In the genomic region with DNA sequence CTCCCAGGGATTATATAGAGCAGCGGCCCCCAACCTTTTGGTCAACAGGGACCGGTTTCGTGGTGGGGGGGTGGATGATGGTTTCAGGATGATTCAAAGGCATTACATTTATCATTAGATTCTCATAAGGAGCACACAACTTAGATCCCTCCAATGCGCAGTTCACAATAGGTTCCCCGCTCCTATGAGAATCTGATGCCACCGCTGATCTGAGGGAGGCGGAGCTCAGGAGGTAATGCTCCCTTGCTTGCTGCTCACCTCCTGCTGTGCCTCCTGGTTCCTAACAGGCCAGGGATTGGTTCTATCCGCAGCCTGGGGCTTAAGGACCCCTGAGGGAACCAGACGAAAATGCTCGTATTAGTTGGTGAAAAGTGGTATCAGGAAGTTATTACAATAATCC, we compare ENCODE assay signal across 8 cellular contexts. TPM values are rescaled to one million over a fixed set of nuclear protein-coding genes. Genes with fewer than 3 reads are reported as not detected.
A peak's percentile ranks its signal among the peaks of the same experiment; 100 is the strongest.
DNase-seq lines count a peak whose midpoint lies in the region; ATAC-seq and TF ChIP-seq lines count a peak whose summit lies in the region.

No MANE protein-coding gene starts in this region.

- no peak for ATAC-seq in HG02884 (IDR thresholded peaks at IDR 0.05; ENCODE audit: unreplicated experiment)

- H3K79me2 ChIP-seq in mammary epithelial cell (ENCODE audit: insufficient read depth, low read length): peaks cover 84% of the 10 kb centered on the region

- H3K9ac ChIP-seq in SK-N-MC (ENCODE audit: insufficient read length): peak overlapping the region; percentile 88
- peak overlapping the region; percentile 98 for H3K9ac ChIP-seq in mammary epithelial cell (ENCODE audit: insufficient read depth, low read length)
- H3K9ac ChIP-seq in liver (ENCODE audit: low read depth in 1 of 2, low read length in 2 of 2): peak overlapping the region; percentile 68 to 93

- dilution Hi-C loops in mammary epithelial cell (cut with HindIII; ENCODE audit: low sequenced_read_pairs): no loop called here

- H4K20me1 ChIP-seq in mammary epithelial cell (ENCODE audit: insufficient read depth, low read length): no peaks in the 10 kb centered on the region

- in situ Hi-C loops in G401 (cut with HindIII; ENCODE audit: low sequenced_read_pairs) (no loop called here), mammary epithelial cell (cut with MboI; ENCODE audit: low sequenced_read_pairs in 2 of 2) (loop anchor here in 1 of 2 donors (5.0 kb wide), 1 partner anchor 46 kb away; no protein-coding TSS in a partner anchor)

- BruUV-seq in mammary epithelial cell (replicated peaks; lab: Mats Ljungman, UMichigan): no TSS peak

- peak overlapping the region; percentile 66 for H3K4me2 ChIP-seq in mammary epithelial cell (ENCODE audit: insufficient read depth, low read depth, low read length)

- H3K4me3 ChIP-seq in SK-N-MC (peak overlapping the region; percentile 96), mammary epithelial cell (replicated peaks in 1 of 3; ENCODE audit: insufficient read depth in 1 of 3, low read depth in 2 of 3, low read length in 3 of 3) (peak overlapping the region; percentile 64 to 68 (median 65)), liver (ENCODE audit: low read depth in 1 of 3, low read length in 3 of 3) (peak overlapping the region; percentile 92 to 97 (median 97))

- H3K4me1 ChIP-seq in mammary epithelial cell (ENCODE audit: insufficient read depth, low read length) (peaks cover 27% of the 10 kb centered on the region), liver (ENCODE audit: control insufficient read depth in 4 of 4, insufficient read depth in 4 of 4, low read length in 3 of 4) (peaks cover 4 to 33% (median 30%) of the 10 kb centered on the region in 4 donors)

- 0% methylated on average over 9 of the region's 10 CpGs for WGBS in mammary epithelial cell (ENCODE audit: low coverage, missing lambda C conversion rate)
- WGBS in liver: 3% methylated on average over 10 of the region's 10 CpGs

- peak overlapping the region; percentile 10 for H2AFZ ChIP-seq in mammary epithelial cell (ENCODE audit: low read depth, low read length)

- TF ChIP-seq CTCF in mammary epithelial cell (conservative IDR thresholded peaks at IDR 0.05 in 1 of 2, IDR thresholded peaks at IDR 0.05 in 1 of 2; ENCODE audit: extremely low read depth in 1 of 2, insufficient read depth in 1 of 2, low read depth in 1 of 2, low read length in 2 of 2) (no peak), liver (IDR thresholded peaks at IDR 0.05; ENCODE audit: low read depth, low read length, missing input control) (no peak), GM20000 (IDR thresholded peaks at IDR 0.05; ENCODE audit: extremely low read depth, missing control alignments) (no peak)

- H3K36me3 ChIP-seq in SK-N-MC (ENCODE audit: insufficient read depth, low read length) (peaks cover 34% of the 10 kb centered on the region), mammary epithelial cell (ENCODE audit: insufficient read depth, low read length) (peaks cover 4% of the 10 kb centered on the region), liver (ENCODE audit: control insufficient read depth in 4 of 4, insufficient read depth in 3 of 4, low read depth in 1 of 4, low read length in 3 of 4) (peaks cover 2 to 7% (median 3%) of the 10 kb centered on the region in 4 donors)

- intact Hi-C loops in mammary epithelial cell (cut with micrococcal nuclease): loop anchor here (1.0 to 5.0 kb wide), 2 partner anchors 16 to 131 kb away; no protein-coding TSS in a partner anchor

- DNase-seq in G401 (ENCODE audit: low spot score): peak; percentile 80
- DNase-seq in NCI-H1105 treated with DMSO at 0.1 percent for 48 hours (lab: John Stamatoyannopoulos, UW): peak; percentile 88
- DNase-seq in SK-N-MC (ENCODE audit: low read depth, low spot score): peak; percentile 91
- DNase-seq in mammary epithelial cell: peak; percentile 79
- peak; percentile 15 to 32 for DNase-seq in stimulated activated CD8-positive, alpha-beta memory T cell treated with anti-CD3 and anti-CD28 coated beads, Interleukin-15, amount 100 ng/mL, for 48 hours (ENCODE audit: low read depth in 2 of 2)
- no peak for DNase-seq in GM20000 (ENCODE audit: low spot score)

- H3K27me3 ChIP-seq in mammary epithelial cell (ENCODE audit: insufficient read depth, low read length) (no peaks in the 10 kb centered on the region), liver (ENCODE audit: control insufficient read depth in 4 of 4, insufficient read depth in 4 of 4, low read length in 3 of 4) (no peaks in the 10 kb centered on the region)

- CTCF ChIA-PET in mammary epithelial cell (lab: Charles Lee; ENCODE audit: low non-redundant PET): interaction anchor here (0.6 to 1.1 kb wide), 2 partner anchors 56 to 220 kb away, joined by 3 to 7 read pairs; no protein-coding TSS in a partner anchor

- H3K9me3 ChIP-seq in SK-N-MC (ENCODE audit: low read depth, low read length): peaks cover 7% of the 10 kb centered on the region; the same call in 1 of the 2 replicates
- H3K9me3 ChIP-seq in mammary epithelial cell (replicated peaks; ENCODE audit: insufficient read depth, low read length): peaks cover 6% of the 10 kb centered on the region
- peaks cover 0 to 5% (median 3%) of the 10 kb centered on the region in 4 donors for H3K9me3 ChIP-seq in liver (ENCODE audit: control insufficient read depth in 4 of 4, low read length in 3 of 4)

- H3K27ac ChIP-seq in SK-N-MC: peak overlapping the region; percentile 97
- peak overlapping the region; percentile 92 for H3K27ac ChIP-seq in mammary epithelial cell (ENCODE audit: insufficient read depth, low read depth, low read length)
- H3K27ac ChIP-seq in liver (ENCODE audit: low read depth in 1 of 2, low read length in 2 of 2): peak overlapping the region in 1 of 2 donors; percentile 98

- TF ChIP-seq RAD21 in liver (IDR thresholded peaks at IDR 0.05): peak in 1 of 2 donors; percentile 6

TF ChIP-seq in liver, 16 proteins besides CTCF, POLR2A, EP300 and RAD21:
- TF ChIP-seq HNF4A (conservative IDR thresholded peaks at IDR 0.05) (no peak), RXRA (IDR thresholded peaks at IDR 0.05) (peak in 1 of 2 donors; percentile 7), JUND (IDR thresholded peaks at IDR 0.05) (no peak), NR2F2 (IDR thresholded peaks at IDR 0.05) (no peak), YY1 (IDR thresholded peaks at IDR 0.05) (no peak), FOXA1 (IDR thresholded peaks at IDR 0.05) (no peak), TAF1 (conservative IDR thresholded peaks at IDR 0.05) (no peak)
- TF ChIP-seq, protein P1, sequence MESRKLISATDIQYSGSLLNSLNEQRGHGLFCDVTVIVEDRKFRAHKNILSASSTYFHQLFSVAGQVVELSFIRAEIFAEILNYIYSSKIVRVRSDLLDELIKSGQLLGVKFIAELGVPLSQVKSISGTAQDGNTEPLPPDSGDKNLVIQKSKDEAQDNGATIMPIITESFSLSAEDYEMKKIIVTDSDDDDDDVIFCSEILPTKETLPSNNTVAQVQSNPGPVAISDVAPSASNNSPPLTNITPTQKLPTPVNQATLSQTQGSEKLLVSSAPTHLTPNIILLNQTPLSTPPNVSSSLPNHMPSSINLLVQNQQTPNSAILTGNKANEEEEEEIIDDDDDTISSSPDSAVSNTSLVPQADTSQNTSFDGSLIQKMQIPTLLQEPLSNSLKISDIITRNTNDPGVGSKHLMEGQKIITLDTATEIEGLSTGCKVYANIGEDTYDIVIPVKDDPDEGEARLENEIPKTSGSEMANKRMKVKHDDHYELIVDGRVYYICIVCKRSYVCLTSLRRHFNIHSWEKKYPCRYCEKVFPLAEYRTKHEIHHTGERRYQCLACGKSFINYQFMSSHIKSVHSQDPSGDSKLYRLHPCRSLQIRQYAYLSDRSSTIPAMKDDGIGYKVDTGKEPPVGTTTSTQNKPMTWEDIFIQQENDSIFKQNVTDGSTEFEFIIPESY (IDR thresholded peaks at IDR 0.05): no peak
- TF ChIP-seq, protein P2, sequence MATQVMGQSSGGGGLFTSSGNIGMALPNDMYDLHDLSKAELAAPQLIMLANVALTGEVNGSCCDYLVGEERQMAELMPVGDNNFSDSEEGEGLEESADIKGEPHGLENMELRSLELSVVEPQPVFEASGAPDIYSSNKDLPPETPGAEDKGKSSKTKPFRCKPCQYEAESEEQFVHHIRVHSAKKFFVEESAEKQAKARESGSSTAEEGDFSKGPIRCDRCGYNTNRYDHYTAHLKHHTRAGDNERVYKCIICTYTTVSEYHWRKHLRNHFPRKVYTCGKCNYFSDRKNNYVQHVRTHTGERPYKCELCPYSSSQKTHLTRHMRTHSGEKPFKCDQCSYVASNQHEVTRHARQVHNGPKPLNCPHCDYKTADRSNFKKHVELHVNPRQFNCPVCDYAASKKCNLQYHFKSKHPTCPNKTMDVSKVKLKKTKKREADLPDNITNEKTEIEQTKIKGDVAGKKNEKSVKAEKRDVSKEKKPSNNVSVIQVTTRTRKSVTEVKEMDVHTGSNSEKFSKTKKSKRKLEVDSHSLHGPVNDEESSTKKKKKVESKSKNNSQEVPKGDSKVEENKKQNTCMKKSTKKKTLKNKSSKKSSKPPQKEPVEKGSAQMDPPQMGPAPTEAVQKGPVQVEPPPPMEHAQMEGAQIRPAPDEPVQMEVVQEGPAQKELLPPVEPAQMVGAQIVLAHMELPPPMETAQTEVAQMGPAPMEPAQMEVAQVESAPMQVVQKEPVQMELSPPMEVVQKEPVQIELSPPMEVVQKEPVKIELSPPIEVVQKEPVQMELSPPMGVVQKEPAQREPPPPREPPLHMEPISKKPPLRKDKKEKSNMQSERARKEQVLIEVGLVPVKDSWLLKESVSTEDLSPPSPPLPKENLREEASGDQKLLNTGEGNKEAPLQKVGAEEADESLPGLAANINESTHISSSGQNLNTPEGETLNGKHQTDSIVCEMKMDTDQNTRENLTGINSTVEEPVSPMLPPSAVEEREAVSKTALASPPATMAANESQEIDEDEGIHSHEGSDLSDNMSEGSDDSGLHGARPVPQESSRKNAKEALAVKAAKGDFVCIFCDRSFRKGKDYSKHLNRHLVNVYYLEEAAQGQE (IDR thresholded peaks at IDR 0.05): peak; percentile 16

RNA-seq across cellular contexts. Expression of a gene that starts 1.3 kb away (rescaled TPM):
- 13.8 and 18.9 TPM in 2 replicates for total RNA-seq in G401 (2014; rRNA removed; shearing (Covaris generic))
- total RNA-seq in mammary epithelial cell (100 to 1,000 TPM in 1 of 2 donors, 10 to 100 TPM in 1; 98.5 to 199 TPM), liver (10 to 100 TPM; 34.7 to 45.2 TPM)
- polyA plus RNA-seq in mammary epithelial cell (74.9 TPM), liver (10 to 100 TPM; 14.8 to 15.7 TPM)
- polyA minus RNA-seq in mammary epithelial cell: 48.9 TPM
